ENCODE assay signal across 11 cellular contexts in genomic region chr1:1758692-1759455, GRCh38. TPM values are rescaled to one million over a fixed set of nuclear protein-coding genes. Genes with fewer than 3 reads are reported as not detected.
DNase-seq lines count a peak whose midpoint lies in the region; ATAC-seq, FAIRE-seq and TF ChIP-seq lines count a peak whose summit lies in the region.
"Had no signal": no experiment of that assay in that cellular context is flagged by ENCODE, and none has a peak within 500 bp of the region (broad histone marks: within the 10 kb centered on the region; RNA-seq: fewer than 3 reads in every experiment).

No MANE protein-coding gene starts in this region.

- H3K36me3 ChIP-seq in kidney (ENCODE audit: control insufficient read depth in 1 of 2, insufficient read depth in 2 of 2, low read length in 2 of 2) (peaks cover 5 to 13% of the 10 kb centered on the region in 2 donors), spleen (peaks cover 10 to 100% (median 96%) of the 10 kb centered on the region in 6 donors)

- TF ChIP-seq CTCF in brain (conservative IDR thresholded peaks at IDR 0.05) (no peak), kidney (IDR thresholded peaks at IDR 0.05; ENCODE audit: borderline replicate concordance, extremely low read depth, insufficient read depth) (no peak), spleen (IDR thresholded peaks at IDR 0.05 in 8 of 11, conservative IDR thresholded peaks at IDR 0.05 in 3 of 11) (no peak)

- peak overlapping the region; percentile 90 to 94 for H3K27ac ChIP-seq in kidney (ENCODE audit: low read depth in 2 of 2, low read length in 2 of 2)
- H3K27ac ChIP-seq in spleen = peak overlapping the region in 6 of 8 donors; percentile 60 to 77 (median 70)

- H3K36me3 Mint-ChIP-seq in brain = peaks cover 21% of the 10 kb centered on the region

- peak overlapping the region in 3 of 5 experiments; percentile 36 to 57 (median 48) for H3K27ac Mint-ChIP-seq in brain
- H3K27ac Mint-ChIP-seq: T-helper 17 cell had no signal

- H3K4me3 ChIP-seq in kidney (ENCODE audit: low read length in 2 of 2) (peak overlapping the region; percentile 5 to 40), spleen (no peak overlapping the region)

- DNase-seq in HT-29 (ENCODE audit: low spot score) (peak; percentile 94), kidney (peak; percentile 97), spleen (peak; percentile 89), NCI-H1694 (lab: John Stamatoyannopoulos, UW) (no peak)
- DNase-seq: activated naive CD4-positive, alpha-beta T cell; retina; T-helper 17 cell had no signal

- intact Hi-C loops in kidney (cut with DNase I) = no loop called here
- intact Hi-C loops in spleen (cut with DNase I; ENCODE audit: low total_unique reads) = no loop called here

- no peak for FAIRE-seq in kidney (lab: Jason Lieb, UNC)

- no peaks in the 10 kb centered on the region for H3K4me1 Mint-ChIP-seq in brain

- no peaks in the 10 kb centered on the region for H3K27me3 Mint-ChIP-seq in brain
- H3K27me3 Mint-ChIP-seq: T-helper 17 cell had no signal

- no peaks in the 10 kb centered on the region for H3K27me3 ChIP-seq in spleen (replicated peaks in 1 of 7)

- TF ChIP-seq POLR2A in spleen (IDR thresholded peaks at IDR 0.05) = no peak

- ATAC-seq in HG03520 (IDR thresholded peaks at IDR 0.05; ENCODE audit: unreplicated experiment) = no peak
- no peak for ATAC-seq in HG02970 (IDR thresholded peaks at IDR 0.05; ENCODE audit: low FRiP score, unreplicated experiment)
- ATAC-seq in HG03439 (IDR thresholded peaks at IDR 0.05; ENCODE audit: unreplicated experiment) = no peak
- ATAC-seq: T-helper 17 cell had no signal

- H3K4me1 ChIP-seq in kidney (ENCODE audit: control insufficient read depth in 1 of 2, insufficient read depth in 1 of 2, low read depth in 1 of 2, low read length in 2 of 2) (peaks cover 5 to 15% of the 10 kb centered on the region in 2 donors), spleen (peaks cover 3 to 61% (median 29%) of the 10 kb centered on the region in 6 donors)

- H3K9me3 ChIP-seq in kidney (ENCODE audit: control insufficient read depth in 1 of 2, low read length in 2 of 2) (no peaks in the 10 kb centered on the region), spleen (no peaks in the 10 kb centered on the region)

- peak overlapping the region in 1 of 2 donors; percentile 44 for H3K9ac ChIP-seq in kidney (ENCODE audit: low read length in 2 of 2)

- H3K9me3 Mint-ChIP-seq in brain = no peaks in the 10 kb centered on the region

- WGBS in spleen, 5 donors = 60 to 80% (median 65%) methylated on average over 11 to 34 of the region's 34 CpGs

- no peak overlapping the region for H3K4me3 Mint-ChIP-seq in brain
- H3K4me3 Mint-ChIP-seq: T-helper 17 cell had no signal

RNA-seq across cellular contexts. Expression of gene NADK, which starts 19.4 kb away (rescaled TPM):
- total RNA-seq in HT-29 (2014; rRNA removed; shearing (Covaris generic)) = 98.1 and 99.6 TPM in 2 replicates
- polyA plus RNA-seq in brain (ENCODE audit: insufficient read depth, low read depth, low replicate concordance) = 27.7 TPM
- total RNA-seq in kidney = 76.3 TPM
- polyA plus RNA-seq in kidney (ENCODE audit: insufficient read depth, low read depth, low replicate concordance) = 37.9 TPM
- 100 to 1,000 TPM; 155 to 271 (median 207) TPM for total RNA-seq in spleen
- 100 to 1,000 TPM in 1 of 3 donors, 10 to 100 TPM in 2; 62.6 to 155 (median 83.8) TPM for polyA plus RNA-seq in spleen

RNA-seq across cellular contexts. Expression of gene CDK11A, which starts 34.7 kb away (rescaled TPM):
- total RNA-seq in HT-29 (2014; rRNA removed; shearing (Covaris generic)) = 55.8 and 62.9 TPM in 2 replicates
- polyA plus RNA-seq in brain (ENCODE audit: insufficient read depth, low read depth, low replicate concordance) (15.5 TPM), kidney (ENCODE audit: insufficient read depth, low read depth, low replicate concordance) (21.5 TPM), spleen (100 to 1,000 TPM in 1 of 3 donors, 10 to 100 TPM in 2; 29.3 to 123 (median 70.1) TPM)
- total RNA-seq in kidney (37.3 TPM), spleen (100 to 1,000 TPM in 1 of 7 donors, 10 to 100 TPM in 6; 54.2 to 101 (median 77.1) TPM)

Comparison
In these comparisons a context has a peak if more than half of its experiments do, and no peak if none do; other contexts are left out.
1. H3K4me3 ChIP-seq: peak in kidney (2 of 2); none in spleen (0 of 8).